Comparison of ENCODE assay signal across 8 cellular contexts in genomic region chr12:96501139-96501741, GRCh38. TPM values are rescaled to one million over a fixed set of nuclear protein-coding genes. Genes with fewer than 3 reads are reported as not detected.
A peak's percentile ranks its signal among the peaks of the same experiment; 100 is the strongest.
DNase-seq lines count a peak whose midpoint lies in the region; ATAC-seq and TF ChIP-seq lines count a peak whose summit lies in the region.

No MANE protein-coding gene starts in this region.

- intact Hi-C loops in mucosa of descending colon (cut with DNase I, micrococcal nuclease), result no loop called here
- intact Hi-C loops in head of caudate nucleus (cut with DNase I), result no loop called here

- H3K4me3 ChIP-seq in choroid plexus epithelial cell (ENCODE audit: low read depth, low read length) (no peak overlapping the region), mucosa of descending colon (no peak overlapping the region)

- H3K9me3 ChIP-seq in mucosa of descending colon, result no peaks in the 10 kb centered on the region

- DNase-seq in DMS53 (lab: John Stamatoyannopoulos, UW) (peak; percentile 93), T-cell (peak in 13 of 34 experiments; percentile 4 to 45 (median 16)), choroid plexus epithelial cell (ENCODE audit: low read depth) (peak; percentile 79), mucosa of descending colon (peak; percentile 40 to 62 (median 44)), hepatic stellate cell (ENCODE audit: low spot score) (no peak), head of caudate nucleus (no peak)

- no peaks in the 10 kb centered on the region for H3K27me3 Mint-ChIP-seq in T-cell

- H3K4me1 ChIP-seq in mucosa of descending colon (ENCODE audit: low read depth), result no peaks in the 10 kb centered on the region

- H3K27ac Mint-ChIP-seq in T-cell, result peak overlapping the region; percentile 95 to 98

- peaks cover 45 to 58% (median 52%) of the 10 kb centered on the region in 3 donors for H3K4me1 Mint-ChIP-seq in T-cell

- no peaks in the 10 kb centered on the region for H3K36me3 ChIP-seq in mucosa of descending colon (ENCODE audit: low read depth)

- H3K9me3 Mint-ChIP-seq in T-cell, result no peaks in the 10 kb centered on the region

- TF ChIP-seq CTCF in choroid plexus epithelial cell (conservative IDR thresholded peaks at IDR 0.05; ENCODE audit: low read depth, low read length) (no peak), mucosa of descending colon (IDR thresholded peaks at IDR 0.05) (no peak)

- POLR2A ChIA-PET in T-cell (lab: Charles Lee), result interaction anchor here in 1 of 2 donors (0.9 to 1.1 kb wide), 3 partner anchors 12 to 102 kb away, joined by 3 to 5 read pairs (median 4); partner anchors contain the start of gene CFAP54

- CTCF ChIA-PET in T-cell (lab: Charles Lee), result interaction anchor here (0.6 to 1.7 kb wide), 4 partner anchors 14 to 422 kb away, joined by 3 to 5 read pairs (median 4); no protein-coding TSS in a partner anchor

- peak; percentile 73 for ATAC-seq in GM19467 (IDR thresholded peaks at IDR 0.05; ENCODE audit: unreplicated experiment)
- ATAC-seq in HG03520 (IDR thresholded peaks at IDR 0.05; ENCODE audit: unreplicated experiment), result peak; percentile 66
- peak; percentile 67 to 93 (median 86) for ATAC-seq in T-cell (replicated peaks in 1 of 4)
- ATAC-seq in mucosa of descending colon, result peak; percentile 99

- H3K4me3 Mint-ChIP-seq in T-cell, result peak overlapping the region; percentile 26 to 46 (median 43)

- H3K36me3 Mint-ChIP-seq in T-cell, result no peaks in the 10 kb centered on the region

RNA-seq across cellular contexts. Expression of gene CFAP54, which starts 11.9 kb away (rescaled TPM):
- under 1 TPM; 0.47 to 0.95 (median 0.90) TPM for total RNA-seq in T-cell
- 1 to 10 TPM in 1 of 3 donors, under 1 TPM in 2; 0.43 to 1.9 (median 0.82) TPM for total RNA-seq in mucosa of descending colon

Comparison
In these comparisons a context has a peak if more than half of its experiments do, and no peak if none do; other contexts are left out.
1. DNase-seq: peak in DMS53 (single experiment), choroid plexus epithelial cell (single experiment) and mucosa of descending colon (3 of 3); none in hepatic stellate cell (single experiment) and head of caudate nucleus (0 of 42).
2. Peak in every context shown above with its lines, with median percentiles within 50 percentile points of each other: ATAC-seq.